2 cellular contexts compared by ENCODE assay signal in genomic region chr1:247037483-247038320, GRCh38.
TF ChIP-seq lines count a peak whose summit lies in the region.

No MANE protein-coding gene starts in this region.

TF ChIP-seq in HepG2, 621 proteins besides CTCF, POLR2A, EP300 and RAD21:
- TF ChIP-seq RBM22 (optimal IDR thresholded peaks at IDR 0.05; ENCODE audit: low read length) (peak; percentile 17), KLF6 (CRISPR knock-in tag; IDR thresholded peaks at IDR 0.05) (no peak)
TF ChIP-seq in HepG2: peak in this region for 1.

TF ChIP-seq in GM12878, 131 proteins besides CTCF, POLR2A, EP300 and RAD21:
- 0 out of 2 replicates have a peak, but pooled peaks have one; percentile 19 for TF ChIP-seq CBX5 (IDR thresholded peaks at IDR 0.05; ENCODE audit: low read depth)
- TF ChIP-seq RBBP5 (conservative IDR thresholded peaks at IDR 0.05), result no peak
TF ChIP-seq in GM12878: peak in this region for 1.
